19 cellular contexts compared by ENCODE assay signal in the genomic region with DNA sequence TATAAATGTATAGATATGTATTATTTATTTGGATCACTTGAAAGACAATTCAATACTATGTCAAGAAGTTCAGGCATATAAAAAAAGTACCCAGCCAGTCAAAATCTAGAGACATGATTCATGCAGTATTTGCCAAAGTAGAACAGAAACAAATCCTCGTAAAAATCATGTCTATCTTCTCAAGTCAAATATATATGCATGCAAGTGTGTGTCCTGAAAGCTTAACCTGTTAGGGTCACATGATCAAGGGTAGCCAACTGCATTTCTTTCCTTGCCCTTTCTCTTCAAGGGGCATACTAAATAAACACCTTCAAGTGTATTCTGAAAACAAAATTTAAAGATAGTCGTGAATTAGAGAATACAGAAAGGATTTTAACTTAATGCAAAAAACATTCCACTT.
DNase-seq lines count a peak whose midpoint lies in the region; ATAC-seq, FAIRE-seq and TF ChIP-seq lines count a peak whose summit lies in the region.
"Had no signal": no experiment of that assay in that cellular context is flagged by ENCODE, and none has a peak within 500 bp of the region (broad histone marks: within the 10 kb centered on the region; RNA-seq: fewer than 3 reads in every experiment).

No MANE protein-coding gene starts in this region.

- H3K27ac ChIP-seq in breast epithelium (no peak overlapping the region), K562 (ENCODE audit: extremely low read depth, low read depth, low read length) (no peak overlapping the region), keratinocyte (ENCODE audit: control insufficient read depth, insufficient read depth, low read length) (no peak overlapping the region)
- H3K27ac ChIP-seq: 22Rv1; BLaER1 treated with 17β-estradiol and CSF1 and Interleukin-3, amounts not matched to agents 10 nM and 100 nM had no signal

- no peak for FAIRE-seq in K562 (lab: Jason Lieb, UNC)
- FAIRE-seq in keratinocyte (lab: Jason Lieb, UNC): no peak
- FAIRE-seq: A204.1, GM12892, H1 had no signal

- 69% methylated on average over 2 of the region's 2 CpGs for WGBS in K562 (ENCODE audit: insufficient coverage, low coverage, missing lambda C conversion rate)

- H3K27me3 ChIP-seq in breast epithelium: no peaks in the 10 kb centered on the region
- no peaks in the 10 kb centered on the region for H3K27me3 ChIP-seq in K562 (ENCODE audit: control insufficient read depth in 2 of 2, insufficient read depth in 2 of 2, low read length in 2 of 2)
- H3K27me3 ChIP-seq in keratinocyte (ENCODE audit: control insufficient read depth, extremely low read depth, insufficient read depth, low read length): no peaks in the 10 kb centered on the region
- H3K27me3 ChIP-seq: BE2C; BLaER1 treated with 17β-estradiol and CSF1 and Interleukin-3, amounts not matched to agents 10 nM and 100 nM had no signal

- peak overlapping the region; percentile 19 for H3K4me3 Mint-ChIP-seq in MCF 10A (ENCODE audit: unreplicated experiment)
- H3K4me3 Mint-ChIP-seq: CD14-positive monocyte; CD4-positive, alpha-beta T cell; CD8-positive, alpha-beta memory T cell had no signal

- H3K27ac Mint-ChIP-seq in MCF 10A (ENCODE audit: low read depth, unreplicated experiment): peak overlapping the region; percentile 50
- H3K27ac Mint-ChIP-seq: CD14-positive monocyte; CD4-positive, alpha-beta T cell; CD8-positive, alpha-beta memory T cell had no signal

- intact Hi-C loops in MCF 10A (cut with micrococcal nuclease): no loop called here
- intact Hi-C loops in breast epithelium (cut with DNase I; ENCODE audit: low total_unique reads): no loop called here
- intact Hi-C loops in K562 (cut with micrococcal nuclease): no loop called here

- in situ Hi-C loops in K562 (cut with MboI): no loop called here

- CTCF ChIA-PET in MCF 10A (lab: Yijun Ruan, JAX): no interaction called here
- CTCF ChIA-PET in K562 (lab: Yijun Ruan, JAX; ENCODE audit: low intra/inter-chr PET ratio): no interaction called here

- H3K36me3 ChIP-seq in breast epithelium (no peaks in the 10 kb centered on the region), K562 (ENCODE audit: control insufficient read depth, insufficient read depth, low read length) (no peaks in the 10 kb centered on the region), keratinocyte (ENCODE audit: control insufficient read depth in 2 of 2, extremely low read depth in 1 of 2, insufficient read depth in 2 of 2, low read length in 2 of 2) (no peaks in the 10 kb centered on the region)
- H3K36me3 ChIP-seq: BE2C; BLaER1 treated with 17β-estradiol and CSF1 and Interleukin-3, amounts not matched to agents 10 nM and 100 nM had no signal

- peaks cover 9% of the 10 kb centered on the region for H3K36me3 Mint-ChIP-seq in MCF 10A (ENCODE audit: insufficient read depth, unreplicated experiment)
- H3K36me3 Mint-ChIP-seq: CD14-positive monocyte had no signal

- no peak overlapping the region for H3K4me3 ChIP-seq in breast epithelium
- no peak overlapping the region for H3K4me3 ChIP-seq in K562
- H3K4me3 ChIP-seq in keratinocyte (ENCODE audit: control insufficient read depth in 2 of 3, extremely low read depth in 1 of 3, insufficient read depth in 2 of 3, low read depth in 1 of 3, low read length in 3 of 3): no peak overlapping the region
- H3K4me3 ChIP-seq: BLaER1 treated with 17β-estradiol and CSF1 and Interleukin-3, amounts not matched to agents 10 nM and 100 nM had no signal

- H3K9ac ChIP-seq in K562 (ENCODE audit: insufficient read depth in 1 of 2, low read depth in 2 of 2, low read length in 2 of 2): no peak overlapping the region
- H3K9ac ChIP-seq in keratinocyte (ENCODE audit: control insufficient read depth, extremely low read depth, insufficient read depth, low read length): no peak overlapping the region
- H3K9ac ChIP-seq: BLaER1 treated with 17β-estradiol and CSF1 and Interleukin-3, amounts not matched to agents 10 nM and 100 nM had no signal

- TF ChIP-seq RAD21 in K562 (CRISPR knock-in tag; conservative IDR thresholded peaks at IDR 0.05 in 1 of 2, IDR thresholded peaks at IDR 0.05 in 1 of 2): no peak

- no peak overlapping the region for H3K4me2 ChIP-seq in K562 (ENCODE audit: insufficient read depth, low read length)
- peak overlapping the region; percentile 22 for H3K4me2 ChIP-seq in keratinocyte (ENCODE audit: control insufficient read depth, extremely low read depth, insufficient read depth, low read depth, low read length)
- H3K4me2 ChIP-seq: BLaER1 treated with 17β-estradiol and CSF1 and Interleukin-3, amounts not matched to agents 10 nM and 100 nM had no signal

- H3K79me2 ChIP-seq in K562 (ENCODE audit: control insufficient read depth, insufficient read depth, low read length): no peaks in the 10 kb centered on the region
- no peaks in the 10 kb centered on the region for H3K79me2 ChIP-seq in keratinocyte (ENCODE audit: control insufficient read depth, insufficient read depth, low read length)

- no peak for ATAC-seq in K562

- H3K4me1 ChIP-seq in breast epithelium (no peaks in the 10 kb centered on the region), K562 (replicated peaks in 1 of 2; ENCODE audit: control insufficient read depth in 2 of 2, insufficient read depth in 2 of 2, low read length in 2 of 2) (no peaks in the 10 kb centered on the region), keratinocyte (ENCODE audit: control insufficient read depth, extremely low read depth, insufficient read depth, low read length) (peaks cover 7% of the 10 kb centered on the region)

- no peak for TF ChIP-seq CTCF in MCF 10A (IDR thresholded peaks at IDR 0.05; ENCODE audit: unreplicated experiment)
- no peak for TF ChIP-seq CTCF in breast epithelium (IDR thresholded peaks at IDR 0.05)
- no peak for TF ChIP-seq CTCF in K562 (IDR thresholded peaks at IDR 0.05 in 2 of 3, conservative IDR thresholded peaks at IDR 0.05 in 1 of 3; ENCODE audit: insufficient read depth in 2 of 3, low read depth in 1 of 3, low read length in 3 of 3)
- no peak for TF ChIP-seq CTCF in keratinocyte (optimal IDR thresholded peaks at IDR 0.05 in 1 of 3, IDR thresholded peaks at IDR 0.05 in 1 of 3, conservative IDR thresholded peaks at IDR 0.05 in 1 of 3; ENCODE audit: extremely low read depth in 1 of 3, insufficient read depth in 2 of 3, low read length in 3 of 3)

- H4K20me1 ChIP-seq in K562 (replicated peaks; ENCODE audit: control insufficient read depth, insufficient read depth, low read length) (no peaks in the 10 kb centered on the region), keratinocyte (ENCODE audit: control insufficient read depth, extremely low read depth, insufficient read depth, low read length) (no peaks in the 10 kb centered on the region)
- H4K20me1 ChIP-seq: BLaER1 treated with 17β-estradiol and CSF1 and Interleukin-3, amounts not matched to agents 10 nM and 100 nM had no signal

- H3K9me3 ChIP-seq in breast epithelium (no peaks in the 10 kb centered on the region), K562 (replicated peaks; ENCODE audit: control insufficient read depth, insufficient read depth, low read depth, low read length) (no peaks in the 10 kb centered on the region), keratinocyte (ENCODE audit: control insufficient read depth, low read depth, low read length) (no peaks in the 10 kb centered on the region)
- H3K9me3 ChIP-seq: BE2C had no signal

- no peak for TF ChIP-seq EP300 in K562 (IDR thresholded peaks at IDR 0.05; ENCODE audit: low read length)

- POLR2A ChIA-PET in MCF 10A (lab: Yijun Ruan, JAX) (no interaction called here), K562 (lab: Yijun Ruan, JAX) (no interaction called here)

- dilution Hi-C loops in keratinocyte (cut with MboI; ENCODE audit: extremely low pct_ligation_motif_present, low sequenced_read_pairs): no loop called here

- no peaks in the 10 kb centered on the region for H3K27me3 Mint-ChIP-seq in MCF 10A (ENCODE audit: insufficient read depth, unreplicated experiment)
- H3K27me3 Mint-ChIP-seq: CD4-positive, alpha-beta T cell; CD8-positive, alpha-beta memory T cell had no signal

- no peaks in the 10 kb centered on the region for H3K9me3 Mint-ChIP-seq in MCF 10A (ENCODE audit: unreplicated experiment)
- H3K9me3 Mint-ChIP-seq: CD4-positive, alpha-beta T cell; CD8-positive, alpha-beta memory T cell had no signal

- BruUV-seq in MCF 10A (replicated peaks; lab: Mats Ljungman, UMichigan) (no TSS peak), K562 (replicated peaks; lab: Mats Ljungman, UMichigan) (no TSS peak)

- H2AFZ ChIP-seq in K562 (ENCODE audit: low read depth, low read length) (no peak overlapping the region), keratinocyte (ENCODE audit: control insufficient read depth, low read length) (no peak overlapping the region)

- no peak for DNase-seq in MCF 10A (ENCODE audit: unreplicated experiment)
- no peak for DNase-seq in breast epithelium (ENCODE audit: low spot score in 2 of 2)
- DNase-seq in K562 (ENCODE audit: extremely low read depth in 1 of 4, low spot score in 3 of 4): no peak
- DNase-seq in keratinocyte (ENCODE audit: low read depth, low spot score): no peak
- no peak for DNase-seq in GDM1 (lab: John Stamatoyannopoulos, UW)
- DNase-seq in NCI-H226: no peak
- DNase-seq: BE2C; CD4-positive, alpha-beta T cell; CD8-positive, alpha-beta memory T cell; DMS53; DMS79 treated with DMSO at 0.1 percent for 48 hours; H7; HCEC 1CT had no signal

- H3K9me1 ChIP-seq in K562 (ENCODE audit: control insufficient read depth, insufficient read depth, low read length) (no peaks in the 10 kb centered on the region), keratinocyte (ENCODE audit: control insufficient read depth, extremely low read depth, insufficient read depth, low read length) (no peaks in the 10 kb centered on the region)

- peaks cover 12% of the 10 kb centered on the region for H3K4me1 Mint-ChIP-seq in MCF 10A (ENCODE audit: insufficient read depth, unreplicated experiment)
- H3K4me1 Mint-ChIP-seq: CD14-positive monocyte; CD8-positive, alpha-beta memory T cell had no signal

- TF ChIP-seq POLR2A in breast epithelium (IDR thresholded peaks at IDR 0.05): no peak
- TF ChIP-seq POLR2A in K562 (conservative IDR thresholded peaks at IDR 0.05): no peak

TF ChIP-seq in K562, 482 proteins besides CTCF, POLR2A, EP300 and RAD21:
- TF ChIP-seq, protein P1, sequence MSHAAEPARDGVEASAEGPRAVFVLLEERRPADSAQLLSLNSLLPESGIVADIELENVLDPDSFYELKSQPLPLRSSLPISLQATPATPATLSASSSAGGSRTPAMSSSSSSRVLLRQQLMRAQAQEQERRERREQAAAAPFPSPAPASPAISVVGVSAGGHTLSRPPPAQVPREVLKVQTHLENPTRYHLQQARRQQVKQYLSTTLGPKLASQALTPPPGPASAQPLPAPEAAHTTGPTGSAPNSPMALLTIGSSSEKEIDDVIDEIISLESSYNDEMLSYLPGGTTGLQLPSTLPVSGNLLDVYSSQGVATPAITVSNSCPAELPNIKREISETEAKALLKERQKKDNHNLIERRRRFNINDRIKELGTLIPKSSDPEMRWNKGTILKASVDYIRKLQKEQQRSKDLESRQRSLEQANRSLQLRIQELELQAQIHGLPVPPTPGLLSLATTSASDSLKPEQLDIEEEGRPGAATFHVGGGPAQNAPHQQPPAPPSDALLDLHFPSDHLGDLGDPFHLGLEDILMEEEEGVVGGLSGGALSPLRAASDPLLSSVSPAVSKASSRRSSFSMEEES (CRISPR knock-in tag; IDR thresholded peaks at IDR 0.05): peak; percentile 62
- no peak for TF ChIP-seq ZC3H11A (IDR thresholded peaks at IDR 0.05; ENCODE audit: low read depth, low read length)
